In the genomic region with DNA sequence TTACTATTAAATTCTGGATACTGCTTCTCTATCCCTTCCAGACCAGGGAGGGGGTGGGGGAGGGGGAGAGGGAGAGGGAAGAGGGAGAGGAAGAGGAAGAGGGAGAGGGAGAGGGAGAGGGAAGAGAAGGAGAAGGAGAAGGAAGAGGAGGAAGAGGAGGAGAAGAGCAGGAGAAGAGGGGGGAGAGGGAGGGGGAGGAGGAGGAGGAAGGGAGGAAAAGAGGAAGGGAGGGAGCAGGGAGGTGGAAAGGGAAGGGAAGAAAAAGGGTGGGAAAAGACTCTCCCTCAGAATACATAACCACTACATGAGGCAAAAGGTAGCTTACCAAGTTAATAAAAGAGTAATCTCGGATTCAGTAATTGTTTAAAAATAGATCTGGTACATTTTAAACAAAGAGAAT, we compare ENCODE assay signal across 10 cellular contexts. TPM values are rescaled to one million over a fixed set of nuclear protein-coding genes. Genes with fewer than 3 reads are reported as not detected.
"Had no signal": no experiment of that assay in that cellular context is flagged by ENCODE, and none has a peak within 500 bp of the region (broad histone marks: within the 10 kb centered on the region; RNA-seq: fewer than 3 reads in every experiment).

No MANE protein-coding gene starts in this region.

- H3K27ac ChIP-seq: KMS-11 had no signal

- ATAC-seq: GM23338 had no signal

- DNase-seq: H9, HCEC 1CT, HFFc6, IMR-90, KBM-7 had no signal

- FAIRE-seq: H1, H54 had no signal

- H3K9ac ChIP-seq: KMS-11 had no signal

- H3K4me3 ChIP-seq: GM23338 had no signal

- H3K4me2 ChIP-seq: GM23338, KMS-11 had no signal

- H2AFZ ChIP-seq: GM23338 had no signal

RNA-seq across cellular contexts. Expression of gene FAM184A, which starts 46.0 kb away (rescaled TPM):
- total RNA-seq: HFFc6, HT-29, IMR-90 had no signal
